8 cellular contexts compared by ENCODE assay signal in genomic region chr7:66413379-66414114, GRCh38.
DNase-seq lines count a peak whose midpoint lies in the region; ATAC-seq and TF ChIP-seq lines count a peak whose summit lies in the region.

No MANE protein-coding gene starts in this region.

- H3K27me3 ChIP-seq in Peyer's patch: no peaks in the 10 kb centered on the region
- no peaks in the 10 kb centered on the region for H3K27me3 ChIP-seq in neuronal stem cell (ENCODE audit: control insufficient read depth in 3 of 3, insufficient read depth in 3 of 3, low read depth in 1 of 3, low read length in 3 of 3)

- no peak overlapping the region for H4K91ac ChIP-seq in neuronal stem cell (ENCODE audit: low read depth, low read length, poor library complexity)

- H3K9me3 ChIP-seq in Peyer's patch (no peaks in the 10 kb centered on the region), neuronal stem cell (replicated peaks in 1 of 2; ENCODE audit: control insufficient read depth in 2 of 2, insufficient read depth in 1 of 2, low read depth in 1 of 2, low read length in 2 of 2) (peaks cover 0 to 3% of the 10 kb centered on the region in 2 donors)

- no CpG with 5 or more reads among the region's 49 CpGs for WGBS in neuronal stem cell (ENCODE audit: extremely low coverage in 2 of 2, insufficient read length in 2 of 2, insufficient replicate concordance in 1 of 2), 2 donors

- H3K27ac Mint-ChIP-seq in stimulated activated naive CD8-positive, alpha-beta T cell treated with anti-CD3 and anti-CD28 coated beads, Interleukin-15, amount 100 ng/mL, for 72 hours: peak overlapping the region; percentile 40 to 74

- H3K27me3 Mint-ChIP-seq in stimulated activated naive CD8-positive, alpha-beta T cell treated with anti-CD3 and anti-CD28 coated beads, Interleukin-15, amount 100 ng/mL, for 72 hours: no peaks in the 10 kb centered on the region

- H3K9ac ChIP-seq in neuronal stem cell (ENCODE audit: low read depth, low read length, poor library complexity): peak overlapping the region; percentile 82

- H2BK5ac ChIP-seq in neuronal stem cell (ENCODE audit: low read length): no peak overlapping the region

- no peak for TF ChIP-seq POLR2A in Peyer's patch (IDR thresholded peaks at IDR 0.05)

- peak overlapping the region; percentile 21 for H3K23ac ChIP-seq in neuronal stem cell (ENCODE audit: low read depth, low read length, poor library complexity)

- peak overlapping the region; percentile 7 for H2AK5ac ChIP-seq in neuronal stem cell (ENCODE audit: low read depth, low read length)

- H3K4me3 Mint-ChIP-seq in stimulated activated naive CD8-positive, alpha-beta T cell treated with anti-CD3 and anti-CD28 coated beads, Interleukin-15, amount 100 ng/mL, for 72 hours: peak overlapping the region; percentile 73 to 75

- H3K36me3 ChIP-seq in Peyer's patch: peaks cover 0 to 10% (median 0%) of the 10 kb centered on the region in 3 donors
- peaks cover 0 to 27% of the 10 kb centered on the region in 2 donors for H3K36me3 ChIP-seq in neuronal stem cell (replicated peaks in 1 of 2; ENCODE audit: control insufficient read depth in 2 of 2, insufficient read depth in 2 of 2, low read length in 2 of 2)

- H3K4me3 ChIP-seq in Peyer's patch (peak overlapping the region; percentile 31 to 60 (median 57)), neuronal stem cell (ENCODE audit: low read length in 2 of 2) (peak overlapping the region in 1 of 2 donors; percentile 82)

- H3K9me3 Mint-ChIP-seq in stimulated activated naive CD8-positive, alpha-beta T cell treated with anti-CD3 and anti-CD28 coated beads, Interleukin-15, amount 100 ng/mL, for 72 hours: no peaks in the 10 kb centered on the region

- H3K4me2 ChIP-seq in neuronal stem cell (ENCODE audit: insufficient read depth, low read length, poor library complexity, severe bottlenecking): peak overlapping the region; percentile 77

- peak overlapping the region in 3 of 4 donors; percentile 10 to 57 (median 22) for H3K27ac ChIP-seq in Peyer's patch
- H3K27ac ChIP-seq in neuronal stem cell (replicated peaks; ENCODE audit: low read length): no peak overlapping the region

- H3K4me1 Mint-ChIP-seq in stimulated activated naive CD8-positive, alpha-beta T cell treated with anti-CD3 and anti-CD28 coated beads, Interleukin-15, amount 100 ng/mL, for 72 hours: peaks cover 17% of the 10 kb centered on the region

- no peaks in the 10 kb centered on the region for H3K79me1 ChIP-seq in neuronal stem cell (ENCODE audit: low read depth, low read length)

- ATAC-seq in HG03378 (IDR thresholded peaks at IDR 0.05; ENCODE audit: unreplicated experiment): peak; percentile 62
- peak; percentile 92 for ATAC-seq in stimulated activated naive CD8-positive, alpha-beta T cell treated with anti-CD3 and anti-CD28 coated beads, Interleukin-15, amount 100 ng/mL, for 72 hours

- H2BK12ac ChIP-seq in neuronal stem cell (ENCODE audit: low read length): no peak overlapping the region

- H2BK15ac ChIP-seq in neuronal stem cell (ENCODE audit: low read length): no peak overlapping the region

- H3K18ac ChIP-seq in neuronal stem cell (ENCODE audit: low read length): peak overlapping the region; percentile 31

- H4K8ac ChIP-seq in neuronal stem cell (ENCODE audit: low read depth, low read length): no peak overlapping the region

- no peak overlapping the region for H3K4ac ChIP-seq in neuronal stem cell (ENCODE audit: low read length)

- no peak overlapping the region for H3K14ac ChIP-seq in neuronal stem cell (ENCODE audit: low read length)

- no peak overlapping the region for H2AFZ ChIP-seq in neuronal stem cell (ENCODE audit: low read length)

- H3K4me1 ChIP-seq in Peyer's patch (peaks cover 0 to 15% (median 3%) of the 10 kb centered on the region in 4 donors), neuronal stem cell (ENCODE audit: control insufficient read depth in 2 of 2, insufficient read depth in 1 of 2, low read depth in 1 of 2, low read length in 2 of 2) (peaks cover 0 to 5% of the 10 kb centered on the region in 2 donors)

- DNase-seq in NCI-H82 (lab: John Stamatoyannopoulos, UW): peak; percentile 51
- no peak for DNase-seq in NCI-H82 treated with DMSO at 0.1 percent for 48 hours (lab: John Stamatoyannopoulos, UW; ENCODE audit: unreplicated experiment)
- peak; percentile 62 to 86 (median 85) for DNase-seq in Peyer's patch
- DNase-seq in activated naive CD4-positive, alpha-beta T cell treated with anti-CD3 and anti-CD28 coated beads, Interleukin-2, amount 50 U/mL, for 16 hours: peak; percentile 83
- DNase-seq in germinal center (ENCODE audit: low spot score): peak; percentile 96
- peak; percentile 81 for DNase-seq in neuronal stem cell (ENCODE audit: low spot score)
- peak; percentile 67 to 82 for DNase-seq in stimulated activated naive CD8-positive, alpha-beta T cell treated with anti-CD3 and anti-CD28 coated beads, Interleukin-15, amount 100 ng/mL, for 72 hours

- TF ChIP-seq CTCF in Peyer's patch (IDR thresholded peaks at IDR 0.05): peak in 5 of 6 experiments; percentile 9 to 74 (median 55)

- H2BK120ac ChIP-seq in neuronal stem cell (ENCODE audit: low read depth, low read length): no peak overlapping the region
